2 cellular contexts compared by ENCODE assay signal in the genomic region with DNA sequence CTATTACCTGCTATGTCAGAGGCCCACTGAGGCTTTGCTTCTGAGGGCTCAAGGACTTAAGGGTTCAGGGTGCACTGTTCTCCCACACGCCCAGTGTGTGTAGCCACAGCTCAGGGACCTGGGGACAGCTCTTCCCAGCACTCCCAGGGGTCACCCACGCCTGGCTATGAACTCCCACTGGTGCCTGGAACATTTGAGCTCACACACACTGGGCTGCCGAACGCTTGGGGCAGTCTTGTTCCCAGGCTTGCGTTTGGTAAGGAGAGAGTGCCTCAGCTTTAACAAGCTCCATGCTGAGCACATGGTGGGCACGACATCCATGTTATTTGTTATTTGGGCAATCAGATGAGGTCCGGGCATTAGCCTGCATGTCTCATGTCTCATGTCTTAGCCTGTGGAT.
TF ChIP-seq lines count a peak whose summit lies in the region.

No MANE protein-coding gene starts in this region.

TF ChIP-seq in HEK293, 187 proteins besides CTCF, POLR2A, EP300 and RAD21:
- TF ChIP-seq ZNF155 (tag by site-specific recombination; IDR thresholded peaks at IDR 0.05) (no peak), ZXDB (tag by site-specific recombination; IDR thresholded peaks at IDR 0.05) (no peak), SP7 (tag by site-specific recombination; IDR thresholded peaks at IDR 0.05) (no peak), ZBTB21 (tag by site-specific recombination; IDR thresholded peaks at IDR 0.05) (no peak), ZFHX2 (tag by site-specific recombination; conservative IDR thresholded peaks at IDR 0.05) (peak; percentile 29; the same call in 1 of the 2 replicates)
TF ChIP-seq in HEK293: peak in this region for 1.

TF ChIP-seq in HepG2, 621 proteins besides CTCF, POLR2A, EP300 and RAD21:
- TF ChIP-seq HNF4G (IDR thresholded peaks at IDR 0.05; ENCODE audit: borderline replicate concordance, low read depth, low read length) (no peak), HNF4G (CRISPR knock-in tag; IDR thresholded peaks at IDR 0.05; ENCODE audit: borderline replicate concordance, low read depth) (no peak), KDM6A (CRISPR knock-in tag; IDR thresholded peaks at IDR 0.05; ENCODE audit: low read depth) (no peak), PAX8 (CRISPR knock-in tag; IDR thresholded peaks at IDR 0.05; ENCODE audit: borderline replicate concordance) (no peak), ZNF569 (CRISPR knock-in tag; IDR thresholded peaks at IDR 0.05; ENCODE audit: borderline replicate concordance) (no peak), ZNF589 (CRISPR knock-in tag; conservative IDR thresholded peaks at IDR 0.05) (no peak), RBAK (CRISPR knock-in tag; IDR thresholded peaks at IDR 0.05) (no peak), DNMT1 (CRISPR knock-in tag; IDR thresholded peaks at IDR 0.05) (no peak), ZSCAN29 (CRISPR knock-in tag; conservative IDR thresholded peaks at IDR 0.05) (no peak), ZMYM3 (CRISPR knock-in tag; IDR thresholded peaks at IDR 0.05) (no peak), ZNF33B (CRISPR knock-in tag; IDR thresholded peaks at IDR 0.05) (no peak), ZNF615 (CRISPR knock-in tag; IDR thresholded peaks at IDR 0.05; ENCODE audit: borderline replicate concordance) (no peak), CREB1 (IDR thresholded peaks at IDR 0.05) (no peak), CREB1 (CRISPR knock-in tag; IDR thresholded peaks at IDR 0.05) (no peak), KLF15 (CRISPR knock-in tag; IDR thresholded peaks at IDR 0.05; ENCODE audit: borderline replicate concordance) (no peak), SPEN (CRISPR knock-in tag; IDR thresholded peaks at IDR 0.05; ENCODE audit: low read depth) (no peak), ZNF652 (CRISPR knock-in tag; IDR thresholded peaks at IDR 0.05; ENCODE audit: borderline replicate concordance, low read depth) (no peak)
- TF ChIP-seq, protein P1, sequence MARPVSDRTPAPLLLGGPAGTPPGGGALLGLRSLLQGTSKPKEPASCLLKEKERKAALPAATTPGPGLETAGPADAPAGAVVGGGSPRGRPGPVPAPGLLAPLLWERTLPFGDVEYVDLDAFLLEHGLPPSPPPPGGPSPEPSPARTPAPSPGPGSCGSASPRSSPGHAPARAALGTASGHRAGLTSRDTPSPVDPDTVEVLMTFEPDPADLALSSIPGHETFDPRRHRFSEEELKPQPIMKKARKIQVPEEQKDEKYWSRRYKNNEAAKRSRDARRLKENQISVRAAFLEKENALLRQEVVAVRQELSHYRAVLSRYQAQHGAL (CRISPR knock-in tag; IDR thresholded peaks at IDR 0.05; ENCODE audit: not compliant biosample characterization): no peak
- TF ChIP-seq, protein P2, sequence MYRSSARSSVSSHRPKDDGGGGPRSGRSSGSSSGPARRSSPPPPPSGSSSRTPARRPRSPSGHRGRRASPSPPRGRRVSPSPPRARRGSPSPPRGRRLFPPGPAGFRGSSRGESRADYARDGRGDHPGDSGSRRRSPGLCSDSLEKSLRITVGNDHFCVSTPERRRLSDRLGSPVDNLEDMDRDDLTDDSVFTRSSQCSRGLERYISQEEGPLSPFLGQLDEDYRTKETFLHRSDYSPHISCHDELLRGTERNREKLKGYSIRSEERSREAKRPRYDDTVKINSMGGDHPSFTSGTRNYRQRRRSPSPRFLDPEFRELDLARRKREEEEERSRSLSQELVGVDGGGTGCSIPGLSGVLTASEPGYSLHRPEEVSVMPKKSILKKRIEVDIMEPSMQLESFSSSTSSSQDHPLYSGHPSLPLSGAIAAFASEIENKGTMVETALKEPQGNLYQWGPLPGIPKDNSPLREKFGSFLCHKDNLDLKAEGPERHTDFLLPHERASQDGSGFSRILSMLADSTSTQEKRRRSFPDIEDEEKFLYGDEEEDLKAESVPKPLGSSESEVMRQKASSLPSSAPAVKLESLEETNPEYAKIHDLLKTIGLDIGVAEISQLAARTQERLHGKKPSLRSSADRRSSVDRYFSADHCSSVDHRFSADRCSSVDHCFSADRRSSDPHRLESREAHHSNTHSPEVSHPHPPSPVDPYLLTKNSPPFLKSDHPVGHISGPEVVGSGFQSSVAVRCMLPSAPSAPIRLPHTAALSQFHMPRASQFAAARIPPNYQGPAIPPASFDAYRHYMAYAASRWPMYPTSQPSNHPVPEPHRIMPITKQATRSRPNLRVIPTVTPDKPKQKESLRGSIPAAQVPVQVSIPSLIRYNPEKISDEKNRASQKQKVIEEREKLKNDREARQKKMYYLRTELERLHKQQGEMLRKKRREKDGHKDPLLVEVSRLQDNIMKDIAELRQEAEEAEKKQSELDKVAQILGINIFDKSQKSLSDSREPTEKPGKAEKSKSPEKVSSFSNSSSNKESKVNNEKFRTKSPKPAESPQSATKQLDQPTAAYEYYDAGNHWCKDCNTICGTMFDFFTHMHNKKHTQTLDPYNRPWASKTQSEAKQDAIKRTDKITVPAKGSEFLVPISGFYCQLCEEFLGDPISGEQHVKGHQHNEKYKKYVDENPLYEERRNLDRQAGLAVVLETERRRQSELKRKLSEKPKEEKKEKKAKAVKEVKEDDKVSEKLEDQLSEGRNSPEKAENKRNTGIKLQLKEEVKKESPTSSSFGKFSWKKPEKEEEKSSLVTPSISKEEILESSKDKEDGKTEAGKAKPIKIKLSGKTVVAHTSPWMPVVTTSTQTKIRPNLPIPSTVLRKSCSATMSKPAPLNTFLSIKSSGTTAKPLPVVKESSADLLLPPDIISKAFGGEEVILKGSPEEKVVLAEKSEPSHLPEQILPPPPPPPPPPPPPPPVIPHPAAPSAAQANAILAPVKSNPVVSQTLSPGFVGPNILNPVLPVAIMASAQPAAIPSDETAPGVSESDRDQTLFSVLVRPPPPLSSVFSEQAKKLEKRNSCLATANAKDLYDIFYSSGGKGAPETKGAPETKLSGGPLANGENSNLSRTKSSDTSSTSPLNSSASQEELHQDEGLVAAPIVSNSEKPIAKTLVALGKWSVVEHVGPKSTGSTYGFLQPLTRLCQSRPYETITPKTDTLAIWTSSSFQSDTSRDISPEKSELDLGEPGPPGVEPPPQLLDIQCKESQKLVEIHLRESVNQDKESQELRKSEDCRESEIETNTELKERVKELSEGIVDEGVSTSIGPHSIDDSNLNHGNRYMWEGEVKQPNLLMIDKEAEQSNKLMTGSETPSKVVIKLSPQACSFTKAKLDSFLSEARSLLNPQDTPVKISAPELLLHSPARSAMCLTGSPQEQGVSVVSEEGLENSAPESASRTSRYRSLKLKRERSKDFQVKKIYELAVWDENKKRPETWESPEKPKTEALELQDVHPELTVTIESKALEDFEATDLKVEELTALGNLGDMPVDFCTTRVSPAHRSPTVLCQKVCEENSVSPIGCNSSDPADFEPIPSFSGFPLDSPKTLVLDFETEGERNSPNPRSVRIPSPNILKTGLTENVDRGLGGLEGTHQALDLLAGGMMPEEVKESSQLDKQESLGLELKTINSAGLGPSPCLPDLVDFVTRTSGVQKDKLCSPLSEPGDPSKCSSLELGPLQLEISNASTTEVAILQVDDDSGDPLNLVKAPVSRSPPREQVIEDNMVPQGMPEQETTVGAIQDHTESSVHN (CRISPR knock-in tag; IDR thresholded peaks at IDR 0.05): no peak
- TF ChIP-seq, protein P3, sequence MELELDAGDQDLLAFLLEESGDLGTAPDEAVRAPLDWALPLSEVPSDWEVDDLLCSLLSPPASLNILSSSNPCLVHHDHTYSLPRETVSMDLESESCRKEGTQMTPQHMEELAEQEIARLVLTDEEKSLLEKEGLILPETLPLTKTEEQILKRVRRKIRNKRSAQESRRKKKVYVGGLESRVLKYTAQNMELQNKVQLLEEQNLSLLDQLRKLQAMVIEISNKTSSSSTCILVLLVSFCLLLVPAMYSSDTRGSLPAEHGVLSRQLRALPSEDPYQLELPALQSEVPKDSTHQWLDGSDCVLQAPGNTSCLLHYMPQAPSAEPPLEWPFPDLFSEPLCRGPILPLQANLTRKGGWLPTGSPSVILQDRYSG (CRISPR knock-in tag; IDR thresholded peaks at IDR 0.05): no peak
- TF ChIP-seq, protein P4, sequence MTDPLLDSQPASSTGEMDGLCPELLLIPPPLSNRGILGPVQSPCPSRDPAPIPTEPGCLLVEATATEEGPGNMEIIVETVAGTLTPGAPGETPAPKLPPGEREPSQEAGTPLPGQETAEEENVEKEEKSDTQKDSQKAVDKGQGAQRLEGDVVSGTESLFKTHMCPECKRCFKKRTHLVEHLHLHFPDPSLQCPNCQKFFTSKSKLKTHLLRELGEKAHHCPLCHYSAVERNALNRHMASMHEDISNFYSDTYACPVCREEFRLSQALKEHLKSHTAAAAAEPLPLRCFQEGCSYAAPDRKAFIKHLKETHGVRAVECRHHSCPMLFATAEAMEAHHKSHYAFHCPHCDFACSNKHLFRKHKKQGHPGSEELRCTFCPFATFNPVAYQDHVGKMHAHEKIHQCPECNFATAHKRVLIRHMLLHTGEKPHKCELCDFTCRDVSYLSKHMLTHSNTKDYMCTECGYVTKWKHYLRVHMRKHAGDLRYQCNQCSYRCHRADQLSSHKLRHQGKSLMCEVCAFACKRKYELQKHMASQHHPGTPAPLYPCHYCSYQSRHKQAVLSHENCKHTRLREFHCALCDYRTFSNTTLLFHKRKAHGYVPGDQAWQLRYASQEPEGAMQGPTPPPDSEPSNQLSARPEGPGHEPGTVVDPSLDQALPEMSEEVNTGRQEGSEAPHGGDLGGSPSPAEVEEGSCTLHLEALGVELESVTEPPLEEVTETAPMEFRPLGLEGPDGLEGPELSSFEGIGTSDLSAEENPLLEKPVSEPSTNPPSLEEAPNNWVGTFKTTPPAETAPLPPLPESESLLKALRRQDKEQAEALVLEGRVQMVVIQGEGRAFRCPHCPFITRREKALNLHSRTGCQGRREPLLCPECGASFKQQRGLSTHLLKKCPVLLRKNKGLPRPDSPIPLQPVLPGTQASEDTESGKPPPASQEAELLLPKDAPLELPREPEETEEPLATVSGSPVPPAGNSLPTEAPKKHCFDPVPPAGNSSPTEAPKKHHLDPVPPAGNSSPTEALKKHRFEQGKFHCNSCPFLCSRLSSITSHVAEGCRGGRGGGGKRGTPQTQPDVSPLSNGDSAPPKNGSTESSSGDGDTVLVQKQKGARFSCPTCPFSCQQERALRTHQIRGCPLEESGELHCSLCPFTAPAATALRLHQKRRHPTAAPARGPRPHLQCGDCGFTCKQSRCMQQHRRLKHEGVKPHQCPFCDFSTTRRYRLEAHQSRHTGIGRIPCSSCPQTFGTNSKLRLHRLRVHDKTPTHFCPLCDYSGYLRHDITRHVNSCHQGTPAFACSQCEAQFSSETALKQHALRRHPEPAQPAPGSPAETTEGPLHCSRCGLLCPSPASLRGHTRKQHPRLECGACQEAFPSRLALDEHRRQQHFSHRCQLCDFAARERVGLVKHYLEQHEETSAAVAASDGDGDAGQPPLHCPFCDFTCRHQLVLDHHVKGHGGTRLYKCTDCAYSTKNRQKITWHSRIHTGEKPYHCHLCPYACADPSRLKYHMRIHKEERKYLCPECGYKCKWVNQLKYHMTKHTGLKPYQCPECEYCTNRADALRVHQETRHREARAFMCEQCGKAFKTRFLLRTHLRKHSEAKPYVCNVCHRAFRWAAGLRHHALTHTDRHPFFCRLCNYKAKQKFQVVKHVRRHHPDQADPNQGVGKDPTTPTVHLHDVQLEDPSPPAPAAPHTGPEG (CRISPR knock-in tag; IDR thresholded peaks at IDR 0.05): no peak
